20 cellular contexts compared by ENCODE assay signal in the genomic region with DNA sequence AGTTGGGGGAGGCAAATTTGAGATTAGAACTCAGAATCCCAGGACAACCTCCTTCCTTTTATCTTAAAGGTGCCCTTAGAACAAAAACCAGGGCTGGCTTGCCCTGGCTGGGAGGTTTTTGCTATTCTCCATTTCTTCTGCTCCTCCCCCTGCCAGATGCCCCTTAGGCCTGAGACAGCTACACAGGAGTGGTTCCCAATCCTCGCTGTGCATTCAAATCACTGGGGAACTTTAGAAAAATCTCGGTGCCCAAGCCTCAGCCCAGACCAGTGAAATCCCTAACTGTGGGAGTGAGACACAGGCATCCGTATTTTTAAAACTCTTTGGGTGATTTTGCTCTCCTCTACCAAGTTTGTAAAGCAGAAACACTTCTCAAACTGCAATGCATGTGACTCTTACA.
"Had no signal": no experiment of that assay in that cellular context is flagged by ENCODE, and none has a peak within 500 bp of the region (broad histone marks: within the 10 kb centered on the region; RNA-seq: fewer than 3 reads in every experiment).

No MANE protein-coding gene starts in this region.

- H3K9me3 ChIP-seq: adrenal gland, ovary, psoas muscle, right lobe of liver, thyroid gland had no signal

- FAIRE-seq: bronchial epithelial cell, islet of Langerhans, small intestine, urothelium cell line had no signal

- ATAC-seq: foreskin keratinocyte, left colon, psoas muscle, SK-N-SH treated with all-trans-retinoic acid at 6 μM for 48 hours, T-cell had no signal

- H3K9me3 Mint-ChIP-seq: activated T-helper 1 cell treated with anti-CD3 and anti-CD28 coated beads, Interleukin-12 subunit alpha, Interleukin-12 subunit beta, Interleukin-2, Interleukin-4 antibody, amounts not matched to agents 30 ng/mL and 10 ng/mL and 1 ng/mL, durations not matched to agents 14 hours and 24 hours and 36 hours; T-cell had no signal

- H3K27me3 Mint-ChIP-seq: T-cell had no signal

- H3K36me3 Mint-ChIP-seq: T-cell had no signal

- H3K27ac ChIP-seq: adrenal gland, foreskin keratinocyte, ovary, psoas muscle, right lobe of liver had no signal

- DNase-seq: activated CD4-positive, alpha-beta T cell treated with anti-CD3 and anti-CD28 coated beads, Interleukin-2, amount 50 U/mL, for 1 hour; activated naive CD4-positive, alpha-beta T cell treated with Interleukin-2 at 50 U/mL for 16 hours; adrenal gland; dermis blood vessel endothelial cell; foreskin keratinocyte; hippocampal formation; left colon; ovary; psoas muscle; right lobe of liver; SIG-M5; small intestine; stimulated activated CD4-positive, alpha-beta T cell treated with anti-CD3 and anti-CD28 coated beads, Interleukin-4, amount 100 ng/mL, for 1 hour; T-cell; thyroid gland had no signal

- H3K27me3 ChIP-seq: adrenal gland, foreskin keratinocyte, ovary, right lobe of liver, thyroid gland had no signal

- H3K4me3 Mint-ChIP-seq: activated T-helper 1 cell treated with anti-CD3 and anti-CD28 coated beads, Interleukin-12 subunit alpha, Interleukin-12 subunit beta, Interleukin-2, Interleukin-4 antibody, amounts not matched to agents 30 ng/mL and 10 ng/mL and 1 ng/mL, durations not matched to agents 14 hours and 24 hours and 36 hours had no signal
